Comparison of ENCODE assay signal across 1 cellular context in the genomic region with DNA sequence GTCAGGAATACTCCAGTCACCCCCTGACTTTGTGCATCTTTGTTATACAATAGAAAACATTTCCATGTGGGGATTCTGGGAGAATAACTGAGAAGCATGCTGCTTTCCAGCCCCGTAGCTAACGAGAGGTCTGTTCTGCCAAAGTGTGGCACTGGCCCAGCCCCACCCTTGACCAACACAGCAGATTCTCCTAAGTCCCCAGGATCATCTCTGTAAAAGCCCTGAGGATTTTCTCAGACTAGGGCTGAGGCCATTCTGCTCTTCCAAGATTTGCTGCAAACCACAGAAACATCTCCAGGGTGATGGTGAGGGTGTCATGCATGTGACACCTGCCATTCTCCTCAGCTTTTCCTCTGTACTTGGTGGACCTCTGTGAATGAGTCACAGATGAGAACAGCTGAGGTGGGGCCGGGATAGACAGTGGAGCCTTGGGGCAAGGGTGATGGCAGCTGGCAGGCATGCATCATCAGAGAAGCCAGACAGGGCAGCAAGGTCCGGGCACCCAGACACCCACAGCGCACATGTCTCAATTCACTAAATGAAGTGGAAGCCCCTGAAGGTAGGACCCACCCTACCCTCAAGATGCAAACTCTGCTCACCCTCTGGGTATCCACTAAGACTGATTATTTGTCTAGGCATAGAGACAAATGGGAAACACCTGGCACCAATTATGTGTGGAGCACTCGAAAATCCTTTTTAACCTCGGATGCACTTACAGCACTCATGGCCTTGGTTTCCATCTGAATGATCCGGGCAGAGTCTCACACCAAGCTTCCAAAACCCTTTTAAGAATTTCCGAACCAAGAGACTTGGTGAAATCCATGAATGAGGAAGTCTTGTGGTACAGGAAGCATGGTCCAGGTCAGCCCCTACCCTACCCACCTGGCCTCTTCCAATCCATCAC.
TF ChIP-seq lines count a peak whose summit lies in the region.

No MANE protein-coding gene starts in this region.

TF ChIP-seq in HepG2, 621 proteins besides CTCF, POLR2A, EP300 and RAD21 (continued from another document):
- TF ChIP-seq, protein P1, sequence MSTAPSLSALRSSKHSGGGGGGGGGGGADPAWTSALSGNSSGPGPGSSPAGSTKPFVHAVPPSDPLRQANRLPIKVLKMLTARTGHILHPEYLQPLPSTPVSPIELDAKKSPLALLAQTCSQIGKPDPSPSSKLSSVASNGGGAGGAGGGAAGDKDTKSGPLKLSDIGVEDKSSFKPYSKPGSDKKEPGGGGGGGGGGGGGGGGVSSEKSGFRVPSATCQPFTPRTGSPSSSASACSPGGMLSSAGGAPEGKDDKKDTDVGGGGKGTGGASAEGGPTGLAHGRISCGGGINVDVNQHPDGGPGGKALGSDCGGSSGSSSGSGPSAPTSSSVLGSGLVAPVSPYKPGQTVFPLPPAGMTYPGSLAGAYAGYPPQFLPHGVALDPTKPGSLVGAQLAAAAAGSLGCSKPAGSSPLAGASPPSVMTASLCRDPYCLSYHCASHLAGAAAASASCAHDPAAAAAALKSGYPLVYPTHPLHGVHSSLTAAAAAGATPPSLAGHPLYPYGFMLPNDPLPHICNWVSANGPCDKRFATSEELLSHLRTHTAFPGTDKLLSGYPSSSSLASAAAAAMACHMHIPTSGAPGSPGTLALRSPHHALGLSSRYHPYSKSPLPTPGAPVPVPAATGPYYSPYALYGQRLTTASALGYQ (CRISPR knock-in tag; IDR thresholded peaks at IDR 0.05) = no peak
- TF ChIP-seq, protein P2, sequence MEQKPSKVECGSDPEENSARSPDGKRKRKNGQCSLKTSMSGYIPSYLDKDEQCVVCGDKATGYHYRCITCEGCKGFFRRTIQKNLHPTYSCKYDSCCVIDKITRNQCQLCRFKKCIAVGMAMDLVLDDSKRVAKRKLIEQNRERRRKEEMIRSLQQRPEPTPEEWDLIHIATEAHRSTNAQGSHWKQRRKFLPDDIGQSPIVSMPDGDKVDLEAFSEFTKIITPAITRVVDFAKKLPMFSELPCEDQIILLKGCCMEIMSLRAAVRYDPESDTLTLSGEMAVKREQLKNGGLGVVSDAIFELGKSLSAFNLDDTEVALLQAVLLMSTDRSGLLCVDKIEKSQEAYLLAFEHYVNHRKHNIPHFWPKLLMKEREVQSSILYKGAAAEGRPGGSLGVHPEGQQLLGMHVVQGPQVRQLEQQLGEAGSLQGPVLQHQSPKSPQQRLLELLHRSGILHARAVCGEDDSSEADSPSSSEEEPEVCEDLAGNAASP (CRISPR knock-in tag; IDR thresholded peaks at IDR 0.05; ENCODE audit: borderline replicate concordance) = no peak
- TF ChIP-seq POLR2AphosphoS2 (IDR thresholded peaks at IDR 0.05; ENCODE audit: low read depth, low read length) (no peak), ZNF430 (CRISPR knock-in tag; IDR thresholded peaks at IDR 0.05) (no peak), NRL (CRISPR knock-in tag; IDR thresholded peaks at IDR 0.05; ENCODE audit: borderline replicate concordance) (no peak), ZNF746 (CRISPR knock-in tag; IDR thresholded peaks at IDR 0.05) (no peak), TAF1 (CRISPR knock-in tag; IDR thresholded peaks at IDR 0.05) (no peak), SMAD1 (CRISPR knock-in tag; IDR thresholded peaks at IDR 0.05; ENCODE audit: borderline replicate concordance, low read depth) (no peak), ZNF205 (CRISPR knock-in tag; IDR thresholded peaks at IDR 0.05) (no peak), SP140L (CRISPR knock-in tag; IDR thresholded peaks at IDR 0.05; ENCODE audit: borderline replicate concordance) (no peak), MED13 (CRISPR knock-in tag; IDR thresholded peaks at IDR 0.05) (no peak)
- TF ChIP-seq, protein P3, sequence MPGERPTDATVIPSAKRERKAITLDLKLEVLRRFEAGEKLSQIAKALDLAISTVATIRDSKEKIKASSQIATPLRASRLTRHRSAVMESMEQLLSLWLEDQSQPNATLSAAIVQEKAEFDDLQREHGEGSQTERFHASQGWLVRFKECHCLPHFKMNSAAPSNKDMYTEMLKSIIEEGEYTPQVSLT (CRISPR knock-in tag; IDR thresholded peaks at IDR 0.05; ENCODE audit: borderline replicate concordance, low read depth) = no peak
- TF ChIP-seq, protein P4, sequence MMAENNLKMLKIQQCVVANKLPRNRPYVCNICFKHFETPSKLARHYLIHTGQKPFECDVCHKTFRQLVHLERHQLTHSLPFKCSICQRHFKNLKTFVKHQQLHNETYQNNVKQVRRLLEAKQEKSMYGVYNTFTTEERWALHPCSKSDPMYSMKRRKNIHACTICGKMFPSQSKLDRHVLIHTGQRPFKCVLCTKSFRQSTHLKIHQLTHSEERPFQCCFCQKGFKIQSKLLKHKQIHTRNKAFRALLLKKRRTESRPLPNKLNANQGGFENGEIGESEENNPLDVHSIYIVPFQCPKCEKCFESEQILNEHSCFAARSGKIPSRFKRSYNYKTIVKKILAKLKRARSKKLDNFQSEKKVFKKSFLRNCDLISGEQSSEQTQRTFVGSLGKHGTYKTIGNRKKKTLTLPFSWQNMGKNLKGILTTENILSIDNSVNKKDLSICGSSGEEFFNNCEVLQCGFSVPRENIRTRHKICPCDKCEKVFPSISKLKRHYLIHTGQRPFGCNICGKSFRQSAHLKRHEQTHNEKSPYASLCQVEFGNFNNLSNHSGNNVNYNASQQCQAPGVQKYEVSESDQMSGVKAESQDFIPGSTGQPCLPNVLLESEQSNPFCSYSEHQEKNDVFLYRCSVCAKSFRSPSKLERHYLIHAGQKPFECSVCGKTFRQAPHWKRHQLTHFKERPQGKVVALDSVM (CRISPR knock-in tag; IDR thresholded peaks at IDR 0.05) = no peak
- TF ChIP-seq, protein P5, sequence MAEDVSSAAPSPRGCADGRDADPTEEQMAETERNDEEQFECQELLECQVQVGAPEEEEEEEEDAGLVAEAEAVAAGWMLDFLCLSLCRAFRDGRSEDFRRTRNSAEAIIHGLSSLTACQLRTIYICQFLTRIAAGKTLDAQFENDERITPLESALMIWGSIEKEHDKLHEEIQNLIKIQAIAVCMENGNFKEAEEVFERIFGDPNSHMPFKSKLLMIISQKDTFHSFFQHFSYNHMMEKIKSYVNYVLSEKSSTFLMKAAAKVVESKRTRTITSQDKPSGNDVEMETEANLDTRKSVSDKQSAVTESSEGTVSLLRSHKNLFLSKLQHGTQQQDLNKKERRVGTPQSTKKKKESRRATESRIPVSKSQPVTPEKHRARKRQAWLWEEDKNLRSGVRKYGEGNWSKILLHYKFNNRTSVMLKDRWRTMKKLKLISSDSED (CRISPR knock-in tag; IDR thresholded peaks at IDR 0.05) = no peak
- TF ChIP-seq, protein P6, sequence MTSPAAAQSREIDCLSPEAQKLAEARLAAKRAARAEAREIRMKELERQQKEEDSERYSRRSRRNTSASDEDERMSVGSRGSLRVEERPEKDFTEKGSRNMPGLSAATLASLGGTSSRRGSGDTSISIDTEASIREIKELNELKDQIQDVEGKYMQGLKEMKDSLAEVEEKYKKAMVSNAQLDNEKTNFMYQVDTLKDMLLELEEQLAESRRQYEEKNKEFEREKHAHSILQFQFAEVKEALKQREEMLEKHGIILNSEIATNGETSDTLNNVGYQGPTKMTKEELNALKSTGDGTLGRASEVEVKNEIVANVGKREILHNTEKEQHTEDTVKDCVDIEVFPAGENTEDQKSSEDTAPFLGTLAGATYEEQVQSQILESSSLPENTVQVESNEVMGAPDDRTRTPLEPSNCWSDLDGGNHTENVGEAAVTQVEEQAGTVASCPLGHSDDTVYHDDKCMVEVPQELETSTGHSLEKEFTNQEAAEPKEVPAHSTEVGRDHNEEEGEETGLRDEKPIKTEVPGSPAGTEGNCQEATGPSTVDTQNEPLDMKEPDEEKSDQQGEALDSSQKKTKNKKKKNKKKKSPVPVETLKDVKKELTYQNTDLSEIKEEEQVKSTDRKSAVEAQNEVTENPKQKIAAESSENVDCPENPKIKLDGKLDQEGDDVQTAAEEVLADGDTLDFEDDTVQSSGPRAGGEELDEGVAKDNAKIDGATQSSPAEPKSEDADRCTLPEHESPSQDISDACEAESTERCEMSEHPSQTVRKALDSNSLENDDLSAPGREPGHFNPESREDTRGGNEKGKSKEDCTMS (CRISPR knock-in tag; conservative IDR thresholded peaks at IDR 0.05) = no peak
- TF ChIP-seq, protein P7, sequence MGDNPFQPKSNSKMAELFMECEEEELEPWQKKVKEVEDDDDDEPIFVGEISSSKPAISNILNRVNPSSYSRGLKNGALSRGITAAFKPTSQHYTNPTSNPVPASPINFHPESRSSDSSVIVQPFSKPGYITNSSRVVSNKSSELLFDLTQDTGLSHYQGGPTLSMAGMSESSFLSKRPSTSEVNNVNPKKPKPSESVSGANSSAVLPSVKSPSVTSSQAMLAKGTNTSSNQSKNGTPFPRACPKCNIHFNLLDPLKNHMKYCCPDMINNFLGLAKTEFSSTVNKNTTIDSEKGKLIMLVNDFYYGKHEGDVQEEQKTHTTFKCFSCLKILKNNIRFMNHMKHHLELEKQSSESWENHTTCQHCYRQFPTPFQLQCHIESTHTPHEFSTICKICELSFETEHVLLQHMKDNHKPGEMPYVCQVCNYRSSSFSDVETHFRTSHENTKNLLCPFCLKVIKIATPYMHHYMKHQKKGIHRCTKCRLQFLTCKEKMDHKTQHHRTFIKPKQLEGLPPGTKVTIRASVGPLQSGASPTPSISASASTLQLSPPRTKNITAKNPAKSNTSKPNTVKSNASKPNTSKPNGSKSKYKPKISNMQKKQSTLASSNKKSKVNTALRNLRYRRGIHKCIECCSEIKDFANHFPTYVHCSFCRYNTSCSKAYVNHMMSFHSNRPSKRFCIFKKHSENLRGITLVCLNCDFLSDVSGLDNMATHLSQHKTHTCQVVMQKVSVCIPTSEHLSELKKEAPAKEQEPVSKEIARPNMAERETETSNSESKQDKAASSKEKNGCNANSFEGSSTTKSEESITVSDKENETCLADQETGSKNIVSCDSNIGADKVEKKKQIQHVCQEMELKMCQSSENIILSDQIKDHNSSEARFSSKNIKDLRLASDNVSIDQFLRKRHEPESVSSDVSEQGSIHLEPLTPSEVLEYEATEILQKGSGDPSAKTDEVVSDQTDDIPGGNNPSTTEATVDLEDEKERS (CRISPR knock-in tag; IDR thresholded peaks at IDR 0.05) = no peak
